In the genomic region with DNA sequence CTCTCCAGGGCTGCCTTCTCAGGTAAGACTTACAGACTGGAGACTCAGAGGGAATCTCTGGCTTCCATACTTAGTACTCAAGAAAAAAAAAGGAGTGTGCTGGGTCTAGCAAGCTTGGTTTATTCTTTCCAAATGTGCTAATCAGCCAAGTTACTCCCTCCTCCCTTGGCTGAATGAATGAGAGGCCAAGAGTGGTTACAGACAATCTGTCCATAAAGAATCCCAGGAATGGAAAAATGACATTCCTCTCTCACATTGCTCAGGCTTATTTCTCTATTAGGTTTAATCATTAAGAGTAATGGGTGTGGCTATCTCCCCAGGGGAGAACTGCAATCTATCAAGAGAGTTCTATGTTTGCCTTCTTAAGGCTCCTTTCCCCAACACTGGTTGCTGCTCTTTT, we compare ENCODE assay signal across 1 cellular context.
TF ChIP-seq lines count a peak whose summit lies in the region.

No MANE protein-coding gene starts in this region.

TF ChIP-seq in GM23338, 12 proteins besides CTCF, POLR2A, EP300 and RAD21 (continued from another document):
- TF ChIP-seq ZNF462 (CRISPR knock-in tag; IDR thresholded peaks at IDR 0.05) (no peak), ZNF114 (CRISPR knock-in tag; IDR thresholded peaks at IDR 0.05) (no peak), CREB1 (CRISPR knock-in tag; IDR thresholded peaks at IDR 0.05; ENCODE audit: low read depth) (no peak)
